In the genomic region with DNA sequence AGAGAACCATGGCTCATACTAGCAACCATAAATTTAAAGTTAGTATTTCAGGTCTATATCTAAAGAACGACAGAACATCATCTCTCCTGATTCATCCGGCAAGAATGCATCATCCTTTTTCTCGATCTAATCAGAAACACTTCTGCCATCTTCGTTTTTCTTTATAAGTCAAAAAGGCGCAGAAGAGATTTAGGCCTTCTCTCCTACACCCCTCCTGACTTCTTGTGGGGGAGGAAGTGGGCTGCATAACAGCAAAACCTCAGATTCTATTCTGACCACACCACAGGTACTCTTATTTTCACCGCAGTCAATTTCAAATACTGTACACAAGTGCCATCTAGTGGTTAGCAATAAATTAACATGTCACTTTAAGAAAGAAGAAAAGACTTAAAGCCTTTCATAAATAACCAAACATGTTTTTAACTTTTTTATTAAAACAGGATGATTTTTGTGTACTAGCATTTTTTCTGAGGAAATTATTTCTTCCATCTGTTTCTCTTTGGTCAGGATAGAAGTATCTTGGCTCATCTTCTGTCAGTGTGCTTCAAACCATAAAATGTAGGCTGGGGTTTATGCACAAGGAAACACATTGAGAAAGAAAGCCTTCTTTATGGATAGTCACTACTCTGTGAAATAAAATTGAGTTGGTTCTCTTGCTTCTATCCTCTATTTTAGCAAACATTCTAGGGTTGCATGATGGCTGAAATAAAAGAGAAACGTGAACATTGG, we compare ENCODE assay signal across 7 cellular contexts. TPM values are rescaled to one million over a fixed set of nuclear protein-coding genes. Genes with fewer than 3 reads are reported as not detected.
DNase-seq lines count a peak whose midpoint lies in the region; ATAC-seq and TF ChIP-seq lines count a peak whose summit lies in the region.

No MANE protein-coding gene starts in this region.

- H3F3A ChIP-seq in smooth muscle cell (ENCODE audit: low read depth), result no peaks in the 10 kb centered on the region

- no peaks in the 10 kb centered on the region for H3K4me1 ChIP-seq in right atrium auricular region
- H3K4me1 ChIP-seq in smooth muscle cell (ENCODE audit: low read depth), result peaks cover 10% of the 10 kb centered on the region

- peaks cover 8% of the 10 kb centered on the region for H3K4me1 Mint-ChIP-seq in activated naive CD4-positive, alpha-beta T cell treated with anti-CD3 and anti-CD28 coated beads, Interleukin-2, amount 10 ng/mL, durations not matched to agents 7 days and 5 days

- H3K4me2 ChIP-seq in smooth muscle cell, result peak overlapping the region; percentile 65

- H2AFZ ChIP-seq in smooth muscle cell (ENCODE audit: low read depth), result no peak overlapping the region

- H3K79me2 ChIP-seq in smooth muscle cell (ENCODE audit: low read depth), result no peaks in the 10 kb centered on the region

- H3K27me3 Mint-ChIP-seq in activated naive CD4-positive, alpha-beta T cell treated with anti-CD3 and anti-CD28 coated beads, Interleukin-2, amount 10 ng/mL, durations not matched to agents 7 days and 5 days, result no peaks in the 10 kb centered on the region

- H3K36me3 ChIP-seq in right atrium auricular region, result no peaks in the 10 kb centered on the region
- H3K36me3 ChIP-seq in smooth muscle cell (ENCODE audit: low read depth), result no peaks in the 10 kb centered on the region

- H3K9me3 ChIP-seq in right atrium auricular region (no peaks in the 10 kb centered on the region), smooth muscle cell (replicated peaks; ENCODE audit: low read depth) (no peaks in the 10 kb centered on the region)

- no peaks in the 10 kb centered on the region for H3K27me3 ChIP-seq in right atrium auricular region
- H3K27me3 ChIP-seq in smooth muscle cell (ENCODE audit: low read depth), result no peaks in the 10 kb centered on the region

- H3K4me3 Mint-ChIP-seq in activated naive CD4-positive, alpha-beta T cell treated with anti-CD3 and anti-CD28 coated beads, Interleukin-2, amount 10 ng/mL, durations not matched to agents 7 days and 5 days, result no peak overlapping the region

- peak; percentile 98 for ATAC-seq in GM19395 (IDR thresholded peaks at IDR 0.05; ENCODE audit: unreplicated experiment)
- peak; percentile 94 for ATAC-seq in HG03342 (IDR thresholded peaks at IDR 0.05; ENCODE audit: unreplicated experiment)

- H3K27ac ChIP-seq in right atrium auricular region (no peak overlapping the region), smooth muscle cell (ENCODE audit: low read depth) (no peak overlapping the region)

- CTCF ChIA-PET in activated naive CD4-positive, alpha-beta T cell treated with anti-CD3 and anti-CD28 coated beads, Interleukin-2, amount 10 ng/mL, durations not matched to agents 7 days and 5 days (lab: Charles Lee), result no interaction called here

- H3K4me3 ChIP-seq in right atrium auricular region (no peak overlapping the region), smooth muscle cell (no peak overlapping the region)

- H3K36me3 Mint-ChIP-seq in activated naive CD4-positive, alpha-beta T cell treated with anti-CD3 and anti-CD28 coated beads, Interleukin-2, amount 10 ng/mL, durations not matched to agents 7 days and 5 days, result no peaks in the 10 kb centered on the region

- TF ChIP-seq CTCF in right atrium auricular region (IDR thresholded peaks at IDR 0.05), result peak; percentile 44 to 70
- peak; percentile 81 for TF ChIP-seq CTCF in smooth muscle cell (IDR thresholded peaks at IDR 0.05; ENCODE audit: borderline replicate concordance, insufficient read depth, poor library complexity, severe bottlenecking)

- H4K20me1 ChIP-seq in smooth muscle cell (ENCODE audit: low read depth), result no peaks in the 10 kb centered on the region

- DNase-seq in EL, result peak; percentile 66
- peak; percentile 39 for DNase-seq in NCI-H524 treated with DMSO at 0.1 percent for 48 hours (lab: John Stamatoyannopoulos, UW)
- peak; percentile 54 for DNase-seq in activated naive CD4-positive, alpha-beta T cell treated with anti-CD3 and anti-CD28 coated beads, Interleukin-2, amount 10 ng/mL, durations not matched to agents 7 days and 5 days
- DNase-seq in right atrium auricular region (ENCODE audit: low spot score), result no peak
- DNase-seq in smooth muscle cell (lab: John Stamatoyannopoulos, UW; ENCODE audit: unreplicated experiment), result no peak

- H3K9ac ChIP-seq in smooth muscle cell (ENCODE audit: low read depth), result no peak overlapping the region

- 37% methylated on average over 7 of the region's 7 CpGs for WGBS in smooth muscle cell (ENCODE audit: low lambda C conversion rate)

- H3K27ac Mint-ChIP-seq in activated naive CD4-positive, alpha-beta T cell treated with anti-CD3 and anti-CD28 coated beads, Interleukin-2, amount 10 ng/mL, durations not matched to agents 7 days and 5 days, result no peak overlapping the region

- H3K9me3 Mint-ChIP-seq in activated naive CD4-positive, alpha-beta T cell treated with anti-CD3 and anti-CD28 coated beads, Interleukin-2, amount 10 ng/mL, durations not matched to agents 7 days and 5 days, result no peaks in the 10 kb centered on the region

RNA-seq across cellular contexts. Expression of a gene that starts 48.3 kb away (rescaled TPM):
- 10 to 100 TPM; 17.9 to 32.2 TPM for total RNA-seq in right atrium auricular region
- total RNA-seq in smooth muscle cell, result 58.6 and 84.2 TPM in 2 replicates
- 19.2 and 25.1 TPM in 2 replicates for polyA plus RNA-seq in smooth muscle cell

Comparison
In these comparisons a context has a peak if more than half of its experiments do, and no peak if none do; other contexts are left out.
1. DNase-seq: peak in EL (single experiment), NCI-H524 treated with DMSO at 0.1 percent for 48 hours (single experiment) and activated naive CD4-positive, alpha-beta T cell treated with anti-CD3 and anti-CD28 coated beads, Interleukin-2, amount 10 ng/mL, durations not matched to agents 7 days and 5 days (single experiment); none in right atrium auricular region (single experiment) and smooth muscle cell (single experiment).